In the genomic region with DNA sequence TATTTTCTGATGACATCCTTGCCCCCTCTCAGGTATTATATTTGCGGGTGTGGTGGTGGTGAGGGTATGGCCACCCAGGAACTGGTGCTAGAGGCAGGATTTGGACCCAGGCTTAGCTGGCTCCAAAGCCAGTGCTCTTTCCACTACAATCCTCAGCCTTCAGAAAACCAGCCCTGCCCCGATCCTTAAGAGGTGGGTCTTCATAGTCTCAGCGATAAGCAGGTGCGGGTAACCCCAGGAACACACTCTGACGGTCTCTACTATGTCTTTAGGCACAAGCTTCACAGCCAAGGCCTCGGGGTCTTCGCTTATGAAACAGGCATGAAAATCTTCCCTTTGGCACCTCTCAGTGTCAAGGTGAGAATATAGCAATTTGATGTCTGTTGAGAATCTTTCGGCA, we compare ENCODE assay signal across 26 cellular contexts.
"Had no signal": no experiment of that assay in that cellular context is flagged by ENCODE, and none has a peak within 500 bp of the region (broad histone marks: within the 10 kb centered on the region; RNA-seq: fewer than 3 reads in every experiment).

No MANE protein-coding gene starts in this region.

- H3K4me3 ChIP-seq: heart left ventricle, lung, pancreas, psoas muscle, right lobe of liver, smooth muscle cell, tibial nerve, upper lobe of left lung, vagina had no signal

- H3K27me3 ChIP-seq: heart left ventricle, pancreas, right lobe of liver, tibial nerve, upper lobe of left lung, vagina had no signal

- H3K9me3 ChIP-seq: heart left ventricle, pancreas, psoas muscle, right lobe of liver, upper lobe of left lung, vagina had no signal

- H3K27ac Mint-ChIP-seq: mesothelial cell of epicardium; naive thymus-derived CD4-positive, alpha-beta T cell; natural killer cell treated with Interleukin-12 subunit alpha and Interleukin-12 subunit beta and Interleukin-15 and Interleukin-18, amount 100 ng/mL, for 72 hours; stimulated activated memory B cell treated with anti-CD40 and anti-IgM and Interleukin-4, amounts not matched to agents 10 μg/mL and 1 μg/mL and 100 μg/mL, for 72 hours; stimulated activated naive CD8-positive, alpha-beta T cell treated with anti-CD3 and anti-CD28 coated beads, Interleukin-15, amount 100 ng/mL, for 72 hours had no signal

- DNase-seq: heart left ventricle; hypothalamus; islet precursor cell; left cardiac atrium; mesendoderm; naive thymus-derived CD4-positive, alpha-beta T cell; pancreas; posterior cingulate gyrus; psoas muscle; right lobe of liver; stimulated activated CD4-positive, alpha-beta T cell treated with anti-CD3 and anti-CD28 coated beads, Interleukin-1b, Interleukin-23, amount 100 ng/mL, for 48 hours; stimulated activated CD4-positive, alpha-beta T cell treated with anti-CD3 and anti-CD28 coated beads, Interleukin-2, amount 100 ng/mL, for 48 hours; stimulated activated CD4-positive, alpha-beta T cell treated with anti-CD3 and anti-CD28 coated beads, Interleukin-4, amount 100 ng/mL, for 4 hours; stimulated activated CD8-positive, alpha-beta memory T cell treated with anti-CD3 and anti-CD28 coated beads, Interleukin-4, amount 100 ng/mL, for 48 hours; stimulated activated naive CD4-positive, alpha-beta T cell treated with Interleukin-2 at 50 U/mL for 16 hours; stimulated activated naive CD8-positive, alpha-beta T cell treated with anti-CD3 and anti-CD28 coated beads, Interleukin-15, amount 100 ng/mL, for 72 hours; substantia nigra; upper lobe of left lung had no signal

- H3K36me3 Mint-ChIP-seq: mesothelial cell of epicardium; naive thymus-derived CD4-positive, alpha-beta T cell; natural killer cell treated with Interleukin-12 subunit alpha and Interleukin-12 subunit beta and Interleukin-15 and Interleukin-18, amount 100 ng/mL, for 72 hours; stimulated activated memory B cell treated with anti-CD40 and anti-IgM and Interleukin-4, amounts not matched to agents 10 μg/mL and 1 μg/mL and 100 μg/mL, for 72 hours had no signal

- H3K4me3 Mint-ChIP-seq: mesothelial cell of epicardium; naive thymus-derived CD4-positive, alpha-beta T cell; natural killer cell treated with Interleukin-12 subunit alpha and Interleukin-12 subunit beta and Interleukin-15 and Interleukin-18, amount 100 ng/mL, for 72 hours; stimulated activated memory B cell treated with anti-CD40 and anti-IgM and Interleukin-4, amounts not matched to agents 10 μg/mL and 1 μg/mL and 100 μg/mL, for 72 hours; stimulated activated naive CD8-positive, alpha-beta T cell treated with anti-CD3 and anti-CD28 coated beads, Interleukin-15, amount 100 ng/mL, for 72 hours had no signal

- H3K4me1 Mint-ChIP-seq: mesothelial cell of epicardium; naive thymus-derived CD4-positive, alpha-beta T cell; stimulated activated memory B cell treated with anti-CD40 and anti-IgM and Interleukin-4, amounts not matched to agents 10 μg/mL and 1 μg/mL and 100 μg/mL, for 72 hours; stimulated activated naive CD8-positive, alpha-beta T cell treated with anti-CD3 and anti-CD28 coated beads, Interleukin-15, amount 100 ng/mL, for 72 hours had no signal

- H3K9me3 Mint-ChIP-seq: mesothelial cell of epicardium; naive thymus-derived CD4-positive, alpha-beta T cell; natural killer cell treated with Interleukin-12 subunit alpha and Interleukin-12 subunit beta and Interleukin-15 and Interleukin-18, amount 100 ng/mL, for 72 hours; stimulated activated memory B cell treated with anti-CD40 and anti-IgM and Interleukin-4, amounts not matched to agents 10 μg/mL and 1 μg/mL and 100 μg/mL, for 72 hours; stimulated activated naive CD8-positive, alpha-beta T cell treated with anti-CD3 and anti-CD28 coated beads, Interleukin-15, amount 100 ng/mL, for 72 hours had no signal

- H3K27ac ChIP-seq: heart left ventricle, pancreas, psoas muscle, right lobe of liver, tibial nerve, upper lobe of left lung, vagina had no signal

- H3K4me1 ChIP-seq: heart left ventricle, pancreas, psoas muscle, right lobe of liver, tibial nerve, upper lobe of left lung, vagina had no signal

- H3K36me3 ChIP-seq: heart left ventricle, pancreas, right lobe of liver, tibial nerve, upper lobe of left lung, vagina had no signal

- ATAC-seq: heart left ventricle; left cardiac atrium; left lobe of liver; naive thymus-derived CD4-positive, alpha-beta T cell; natural killer cell treated with Interleukin-12 subunit alpha and Interleukin-12 subunit beta and Interleukin-15 and Interleukin-18, amount 100 ng/mL, for 72 hours; pancreas; psoas muscle; right lobe of liver; stimulated activated memory B cell treated with anti-CD40 and anti-IgM and Interleukin-4, amounts not matched to agents 10 μg/mL and 1 μg/mL and 100 μg/mL, for 72 hours; stimulated activated naive CD8-positive, alpha-beta T cell treated with anti-CD3 and anti-CD28 coated beads, Interleukin-15, amount 100 ng/mL, for 72 hours had no signal
